In genomic region chr12:118357327-118358007, GRCh38 we compare ENCODE assay signal across 1 cellular context.
A peak's percentile ranks its signal among the peaks of the same experiment; 100 is the strongest.
TF ChIP-seq lines count a peak whose summit lies in the region.

No MANE protein-coding gene starts in this region.

TF ChIP-seq in GM12878, 131 proteins besides CTCF, POLR2A, EP300 and RAD21 (continued from another document and continues in another):
- TF ChIP-seq E2F8 (IDR thresholded peaks at IDR 0.05; ENCODE audit: low read depth, partially characterized antibody) (peak; percentile 19), REST (IDR thresholded peaks at IDR 0.05; ENCODE audit: low read depth, low read length) (no peak), SKIL (IDR thresholded peaks at IDR 0.05; ENCODE audit: low read depth, poor library complexity, severe bottlenecking) (peak; percentile 91), RBBP5 (conservative IDR thresholded peaks at IDR 0.05) (no peak), ZZZ3 (IDR thresholded peaks at IDR 0.05; ENCODE audit: control insufficient read depth, insufficient read length, low read depth) (no peak), WRNIP1 (IDR thresholded peaks at IDR 0.05; ENCODE audit: borderline replicate concordance, low read depth, low read length) (no peak), ZNF24 (IDR thresholded peaks at IDR 0.05) (no peak), ZNF217 (IDR thresholded peaks at IDR 0.05) (peak; percentile 58; the same call in 1 of the 2 replicates), NFYA (IDR thresholded peaks at IDR 0.05; ENCODE audit: borderline replicate concordance, low read depth, low read length) (no peak), YY1 (IDR thresholded peaks at IDR 0.05; ENCODE audit: low read depth, low read length) (peak; percentile 60; the same call in 1 of the 2 replicates), ZBTB11 (CRISPR knock-in tag; IDR thresholded peaks at IDR 0.05) (no peak), ZBTB40 (IDR thresholded peaks at IDR 0.05; ENCODE audit: borderline replicate concordance) (no peak), CHD1 (IDR thresholded peaks at IDR 0.05; ENCODE audit: low read depth, low read length) (no peak), SRF (IDR thresholded peaks at IDR 0.05; ENCODE audit: low read depth in 2 of 2, low read length in 2 of 2) (0 out of 4 replicates have a peak, but pooled peaks of 1 of the 2 experiments have one; percentile 14), FOXM1 (IDR thresholded peaks at IDR 0.05; ENCODE audit: low read depth, low read length) (no peak; the same call in 1 of the 2 replicates), SMC3 (IDR thresholded peaks at IDR 0.05; ENCODE audit: borderline replicate concordance, low read length) (no peak), ZSCAN29 (IDR thresholded peaks at IDR 0.05) (0 out of 2 replicates have a peak, but pooled peaks have one; percentile 44), SIX5 (IDR thresholded peaks at IDR 0.05; ENCODE audit: low read depth, low read length, severe bottlenecking) (no peak), BCL3 (IDR thresholded peaks at IDR 0.05; ENCODE audit: borderline replicate concordance, insufficient read depth, low read depth, low read length, poor library complexity, severe bottlenecking) (no peak), BCLAF1 (IDR thresholded peaks at IDR 0.05) (no peak), MAX (IDR thresholded peaks at IDR 0.05; ENCODE audit: low read depth, low read length) (peak; percentile 84; the same call in 1 of the 2 replicates), CBX3 (IDR thresholded peaks at IDR 0.05; ENCODE audit: borderline replicate concordance, low read depth) (no peak), MTA3 (IDR thresholded peaks at IDR 0.05; ENCODE audit: borderline replicate concordance, low read length) (no peak), TCF7 (IDR thresholded peaks at IDR 0.05; ENCODE audit: borderline replicate concordance) (no peak), KLF5 (IDR thresholded peaks at IDR 0.05; ENCODE audit: partially characterized antibody) (no peak), STAT3 (IDR thresholded peaks at IDR 0.05; ENCODE audit: low read depth, low read length) (0 out of 2 replicates have a peak, but pooled peaks have one; percentile 56), MYB (IDR thresholded peaks at IDR 0.05; ENCODE audit: borderline replicate concordance, low read depth, low read length) (no peak), ZNF384 (IDR thresholded peaks at IDR 0.05; ENCODE audit: borderline replicate concordance, low read depth, low read length) (no peak), BRCA1 (IDR thresholded peaks at IDR 0.05; ENCODE audit: low read depth, low read length) (no peak), PKNOX1 (IDR thresholded peaks at IDR 0.05) (peak; percentile 59), RFX5 (IDR thresholded peaks at IDR 0.05; ENCODE audit: low read depth, low read length) (no peak)
